ENCODE assay signal across 8 cellular contexts in genomic region chr7:111741811-111742240, GRCh38.
DNase-seq lines count a peak whose midpoint lies in the region; ATAC-seq and TF ChIP-seq lines count a peak whose summit lies in the region.

No MANE protein-coding gene starts in this region.

- H3K4me3 ChIP-seq in Caco-2 (ENCODE audit: low read depth, low read length) (no peak overlapping the region), WI38 (ENCODE audit: low read depth, low read length) (no peak overlapping the region), esophagus muscularis mucosa (no peak overlapping the region)

- peak; percentile 65 to 67 for DNase-seq in Caco-2
- peak; percentile 76 to 80 for DNase-seq in NCI-H2081 (lab: John Stamatoyannopoulos, UW)
- no peak for DNase-seq in esophagus muscularis mucosa (ENCODE audit: extremely low spot score)
- no peak for DNase-seq in mesenteric fat pad (ENCODE audit: low spot score)

- no peak overlapping the region for H3K27ac ChIP-seq in esophagus muscularis mucosa (replicated peaks in 1 of 4)

- peaks cover 8% of the 10 kb centered on the region for H3K4me1 Mint-ChIP-seq in Caco-2 (ENCODE audit: low read depth, unreplicated experiment)
- peaks cover 12% of the 10 kb centered on the region for H3K4me1 Mint-ChIP-seq in nephron

- ATAC-seq in GM19023 (IDR thresholded peaks at IDR 0.05; ENCODE audit: unreplicated experiment) (peak; percentile 90), HG03064 (IDR thresholded peaks at IDR 0.05; ENCODE audit: low read depth, unreplicated experiment) (peak; percentile 91)

- H3K9me3 ChIP-seq in Caco-2, result no peaks in the 10 kb centered on the region
- H3K9me3 ChIP-seq in esophagus muscularis mucosa, result no peaks in the 10 kb centered on the region

- H3K9me3 Mint-ChIP-seq in Caco-2 (ENCODE audit: unreplicated experiment) (no peaks in the 10 kb centered on the region), nephron (no peaks in the 10 kb centered on the region)

- H3K4me3 Mint-ChIP-seq in Caco-2 (ENCODE audit: unreplicated experiment) (no peak overlapping the region), nephron (no peak overlapping the region)

- no peak overlapping the region for H3K27ac Mint-ChIP-seq in Caco-2 (ENCODE audit: unreplicated experiment)
- peak overlapping the region in 1 of 3 experiments; percentile 58 for H3K27ac Mint-ChIP-seq in nephron

- TF ChIP-seq CTCF in Caco-2 (IDR thresholded peaks at IDR 0.05; ENCODE audit: insufficient read depth in 1 of 2, low read depth in 1 of 2, low read length in 1 of 2, severe bottlenecking in 1 of 2, unreplicated experiment in 1 of 2), result peak; percentile 69 to 70
- TF ChIP-seq CTCF in WI38 (IDR thresholded peaks at IDR 0.05; ENCODE audit: low read depth, low read length), result peak; percentile 59; the same call in 1 of the 2 replicates
- TF ChIP-seq CTCF in esophagus muscularis mucosa (IDR thresholded peaks at IDR 0.05), result peak; percentile 65 to 74 (median 65)
- TF ChIP-seq CTCF in nephron (IDR thresholded peaks at IDR 0.05; ENCODE audit: unreplicated experiment in 3 of 3), result peak; percentile 73 to 79 (median 73)

- no peaks in the 10 kb centered on the region for H3K27me3 Mint-ChIP-seq in Caco-2 (ENCODE audit: insufficient read depth, unreplicated experiment)
- no peaks in the 10 kb centered on the region for H3K27me3 Mint-ChIP-seq in nephron (ENCODE audit: low read depth)

- POLR2A ChIA-PET in Caco-2 (lab: Charles Lee), result no interaction called here

- H3K27me3 ChIP-seq in Caco-2 (replicated peaks; ENCODE audit: control insufficient read depth, insufficient read depth, low read length) (no peaks in the 10 kb centered on the region), esophagus muscularis mucosa (no peaks in the 10 kb centered on the region)

- no peak for TF ChIP-seq EP300 in esophagus muscularis mucosa (IDR thresholded peaks at IDR 0.05)

- CTCF ChIA-PET in Caco-2 (lab: Charles Lee), result interaction anchor here (0.6 to 3.3 kb wide), 6 partner anchors 9 to 744 kb away, joined by 3 to 40 read pairs (median 3); no protein-coding TSS in a partner anchor

- intact Hi-C loops in Caco-2 (cut with micrococcal nuclease; ENCODE audit: unreplicated experiment), result loop anchor here (1.0 to 5.0 kb wide), 5 partner anchors 21 to 1155 kb away; no protein-coding TSS in a partner anchor
- intact Hi-C loops in esophagus muscularis mucosa (cut with DNase I), result loop anchor here (5.0 kb wide), 1 partner anchor 755 kb away; no protein-coding TSS in a partner anchor

- 40% methylated on average over 8 of the region's 8 CpGs for WGBS in esophagus muscularis mucosa

- H3K36me3 Mint-ChIP-seq in Caco-2 (ENCODE audit: insufficient read depth, unreplicated experiment), result peaks cover 9% of the 10 kb centered on the region
- H3K36me3 Mint-ChIP-seq in nephron (ENCODE audit: low read depth), result peaks cover 38% of the 10 kb centered on the region

- H3K4me1 ChIP-seq in Caco-2, result peaks cover 6% of the 10 kb centered on the region; the same call in 1 of the 2 replicates
- H3K4me1 ChIP-seq in esophagus muscularis mucosa, result no peaks in the 10 kb centered on the region

- no peaks in the 10 kb centered on the region for H3K36me3 ChIP-seq in Caco-2 (ENCODE audit: control insufficient read depth, insufficient read depth, low read length)
- peaks cover 0 to 45% (median 24%) of the 10 kb centered on the region in 4 donors for H3K36me3 ChIP-seq in esophagus muscularis mucosa

- no peak for TF ChIP-seq POLR2A in esophagus muscularis mucosa (IDR thresholded peaks at IDR 0.05; ENCODE audit: low read depth)

- BruUV-seq in Caco-2 (replicated peaks; lab: Mats Ljungman, UMichigan), result no TSS peak

Comparison
In these comparisons a context has a peak if more than half of its experiments do, and no peak if none do; other contexts are left out.
1. DNase-seq: peak in Caco-2 (2 of 2) and NCI-H2081 (2 of 2); none in esophagus muscularis mucosa (single experiment) and mesenteric fat pad (single experiment).
2. Peak in every context shown above with its lines, with median percentiles within 50 percentile points of each other: CTCF ChIP-seq.